In the genomic region with DNA sequence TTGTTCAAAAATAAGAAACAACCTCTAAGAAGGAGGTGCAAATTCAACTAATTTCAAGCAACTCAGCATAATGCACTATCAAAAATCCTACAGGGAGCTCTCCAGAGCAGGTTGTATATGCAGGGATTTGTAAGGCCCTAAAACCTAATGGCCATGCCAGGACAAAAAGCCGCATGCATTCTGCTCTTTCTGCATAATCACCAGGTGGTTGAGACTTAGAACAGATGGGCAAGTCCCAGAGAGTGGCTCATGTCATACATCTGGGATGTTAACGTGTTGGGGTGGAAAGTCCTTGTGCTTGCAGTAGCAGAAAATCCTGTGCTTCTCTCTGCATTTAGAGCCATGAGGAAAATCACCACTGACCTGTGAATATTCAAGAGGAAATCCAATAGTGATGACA, we compare ENCODE assay signal across 17 cellular contexts.
DNase-seq lines count a peak whose midpoint lies in the region; ATAC-seq and TF ChIP-seq lines count a peak whose summit lies in the region.
"Had no signal": no experiment of that assay in that cellular context is flagged by ENCODE, and none has a peak within 500 bp of the region (broad histone marks: within the 10 kb centered on the region; RNA-seq: fewer than 3 reads in every experiment).

No MANE protein-coding gene starts in this region.

- intact Hi-C loops in sciatic nerve (cut with DNase I): no loop called here

- H3K79me2 ChIP-seq in osteoblast (ENCODE audit: insufficient read depth, low read length): no peaks in the 10 kb centered on the region

- H3K9me3 ChIP-seq in osteoblast (ENCODE audit: low read depth, low read length): no peaks in the 10 kb centered on the region
- H3K9me3 ChIP-seq: BLaER1 had no signal

- ATAC-seq in sciatic nerve (no peak), HG02610 (IDR thresholded peaks at IDR 0.05; ENCODE audit: unreplicated experiment) (no peak)
- ATAC-seq: GM12878 had no signal

- no peaks in the 10 kb centered on the region for H3K27me3 ChIP-seq in osteoblast (ENCODE audit: insufficient read depth, low read length)
- H3K27me3 ChIP-seq: BLaER1 had no signal

- DNase-seq in DMS 273 treated with DMSO at 0.1 percent for 48 hours (lab: John Stamatoyannopoulos, UW): peak; percentile 76
- DNase-seq in NCI-H2171 treated with DMSO at 0.1 percent for 48 hours (lab: John Stamatoyannopoulos, UW): peak; percentile 92
- peak; percentile 53 for DNase-seq in NCI-H82 treated with DMSO at 0.1 percent for 48 hours (lab: John Stamatoyannopoulos, UW; ENCODE audit: unreplicated experiment)
- DNase-seq in retina: peak; percentile 12
- no peak for DNase-seq in sciatic nerve (ENCODE audit: low spot score)
- no peak for DNase-seq in osteoblast (ENCODE audit: insufficient read length, low spot score, missing footprints)
- DNase-seq: 8988T; CD4-positive, alpha-beta memory T cell; DMS53; DND-41; EL; GM23248 had no signal

- H3K4me3 ChIP-seq in osteoblast (ENCODE audit: insufficient read depth, low read length): no peak overlapping the region
- H3K4me3 ChIP-seq: BLaER1, GM12878, GM23248, HAP-1 had no signal

- no peak for TF ChIP-seq CTCF in osteoblast (IDR thresholded peaks at IDR 0.05; ENCODE audit: extremely low read depth, low read depth, low read length)

- H3K27ac ChIP-seq in osteoblast (ENCODE audit: low read depth, low read length): no peak overlapping the region
- H3K27ac ChIP-seq: BLaER1, GM23248, HL-60 had no signal

- no peaks in the 10 kb centered on the region for H4K20me1 ChIP-seq in osteoblast (ENCODE audit: insufficient read depth, low read length)
- H4K20me1 ChIP-seq: BLaER1 had no signal

- no peak overlapping the region for H2AFZ ChIP-seq in osteoblast (ENCODE audit: low read length)
- H2AFZ ChIP-seq: GM23248 had no signal

- no peak overlapping the region for H3K4me2 ChIP-seq in osteoblast (ENCODE audit: insufficient read depth, low read length)
- H3K4me2 ChIP-seq: BLaER1 had no signal

- H3K36me3 ChIP-seq in osteoblast (ENCODE audit: insufficient read depth, low read length): no peaks in the 10 kb centered on the region
- H3K36me3 ChIP-seq: BLaER1, HAP-1 had no signal

- no peaks in the 10 kb centered on the region for H3K4me1 ChIP-seq in osteoblast (ENCODE audit: insufficient read depth, low read length)
- H3K4me1 ChIP-seq: BLaER1, HAP-1 had no signal

Comparison
In these comparisons a context has a peak if more than half of its experiments do, and no peak if none do; other contexts are left out.
1. DNase-seq: peak in DMS 273 treated with DMSO at 0.1 percent for 48 hours (single experiment), NCI-H2171 treated with DMSO at 0.1 percent for 48 hours (single experiment), NCI-H82 treated with DMSO at 0.1 percent for 48 hours (single experiment) and retina (single experiment); none in sciatic nerve (single experiment) and osteoblast (single experiment).